ENCODE assay signal across 20 cellular contexts in genomic region chrX:28997716-28998115, GRCh38.
"Had no signal": no experiment of that assay in that cellular context is flagged by ENCODE, and none has a peak within 500 bp of the region (broad histone marks: within the 10 kb centered on the region; RNA-seq: fewer than 3 reads in every experiment).

No MANE protein-coding gene starts in this region.

- DNase-seq: activated CD4-positive, alpha-beta T cell treated with anti-CD3 and anti-CD28 coated beads, Interleukin-2, amount 10 ng/mL, durations not matched to agents 24 days and 14 days; activated CD8-positive, alpha-beta memory T cell treated with anti-CD3 and anti-CD28 coated beads, Interleukin-2, amount 50 U/mL, for 4 hours; activated naive CD4-positive, alpha-beta T cell treated with anti-CD3 and anti-CD28 coated beads for 36 hours; activated T-cell treated with anti-CD3 and anti-CD28 coated beads, Interleukin-2, amount 50 U/mL, for 4 hours; brain microvascular endothelial cell; cerebellar nuclear complex; effector CD8-positive, alpha-beta T cell; foreskin melanocyte; glutamatergic neuron; kidney glomerular epithelial cell; mesendoderm; naive thymus-derived CD4-positive, alpha-beta T cell; spleen; stimulated activated naive B cell treated with anti-CD40 and anti-IgM and Interleukin-4, amounts not matched to agents 10 μg/mL and 1 μg/mL and 100 μg/mL, for 72 hours; T-cell; upper lobe of right lung had no signal

- H3K4me1 ChIP-seq: parathyroid adenoma, spleen, upper lobe of right lung had no signal

- H3K27me3 ChIP-seq: brain microvascular endothelial cell, spleen, upper lobe of right lung had no signal

- H3K27ac ChIP-seq: brain microvascular endothelial cell, parathyroid adenoma, spleen, thoracic aorta, upper lobe of right lung had no signal

- H3K36me3 ChIP-seq: brain microvascular endothelial cell, spleen, thoracic aorta, upper lobe of right lung had no signal

- H3K9me3 ChIP-seq: spleen, thoracic aorta, upper lobe of right lung had no signal

- H3K4me3 ChIP-seq: spleen, thoracic aorta, upper lobe of right lung had no signal

- ATAC-seq: activated T-cell treated with anti-CD3 and anti-CD28 coated beads, Interleukin-2, amount 50 U/mL, for 4 hours; esophagus mucosa; naive thymus-derived CD4-positive, alpha-beta T cell; SK-N-SH treated with all-trans-retinoic acid at 6 μM for 48 hours; stimulated activated naive B cell treated with anti-CD40 and anti-IgM and Interleukin-4, amounts not matched to agents 10 μg/mL and 1 μg/mL and 100 μg/mL, for 72 hours; T-cell; upper lobe of right lung had no signal
